Comparison of ENCODE assay signal across 14 cellular contexts in the genomic region with DNA sequence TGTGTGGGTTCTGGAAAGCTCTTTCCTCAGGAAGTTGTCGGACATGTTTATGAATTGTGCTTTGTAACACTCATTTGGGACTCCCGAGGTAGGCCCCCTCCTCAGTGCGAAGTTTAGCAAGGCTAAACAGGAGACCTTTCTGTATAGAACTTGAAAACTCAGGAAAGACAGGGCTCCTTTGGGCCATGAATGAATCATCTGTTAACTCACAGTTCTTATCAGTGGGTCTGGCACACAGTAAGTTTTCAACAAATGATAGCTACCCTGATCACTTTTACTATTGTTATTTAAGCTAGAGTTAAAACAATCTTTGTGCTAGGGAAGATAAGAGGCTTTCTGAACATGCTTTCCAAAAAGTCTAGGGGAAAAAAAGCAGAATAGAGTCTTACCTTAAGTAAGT.
DNase-seq lines count a peak whose midpoint lies in the region; ATAC-seq and TF ChIP-seq lines count a peak whose summit lies in the region.
"Had no signal": no experiment of that assay in that cellular context is flagged by ENCODE, and none has a peak within 500 bp of the region (broad histone marks: within the 10 kb centered on the region; RNA-seq: fewer than 3 reads in every experiment).

No MANE protein-coding gene starts in this region.

- intact Hi-C loops in MCF 10A (cut with micrococcal nuclease) = no loop called here

- H3K4me1 Mint-ChIP-seq in endodermal cell (peaks cover 13% of the 10 kb centered on the region), mesothelial cell of epicardium (peaks cover 39% of the 10 kb centered on the region), MCF 10A (ENCODE audit: insufficient read depth, unreplicated experiment) (no peaks in the 10 kb centered on the region)
- H3K4me1 Mint-ChIP-seq: B cell had no signal

- H3K27ac ChIP-seq in endodermal cell (ENCODE audit: low read depth, low read length) (peak overlapping the region; percentile 3), substantia nigra (ENCODE audit: low read depth, low read length, poor library complexity, severe bottlenecking) (no peak overlapping the region)

- no TSS peak for BruUV-seq in MCF 10A (replicated peaks; lab: Mats Ljungman, UMichigan)

- no peak for TF ChIP-seq CTCF in endodermal cell (conservative IDR thresholded peaks at IDR 0.05)
- no peak for TF ChIP-seq CTCF in mesothelial cell of epicardium (IDR thresholded peaks at IDR 0.05; ENCODE audit: unreplicated experiment)
- TF ChIP-seq CTCF in MCF 10A (IDR thresholded peaks at IDR 0.05; ENCODE audit: unreplicated experiment) = no peak

- peaks cover 4% of the 10 kb centered on the region for H3K4me1 ChIP-seq in endodermal cell (ENCODE audit: control insufficient read depth, insufficient read depth, low read length)

- no peaks in the 10 kb centered on the region for H3K9me3 ChIP-seq in endodermal cell (ENCODE audit: control insufficient read depth, low read length)

- POLR2A ChIA-PET in MCF 10A (lab: Yijun Ruan, JAX) = interaction anchor here (1.0 to 1.2 kb wide), 2 partner anchors 9 to 39 kb away, joined by 3 to 4 read pairs; no protein-coding TSS in a partner anchor

- CTCF ChIA-PET in MCF 10A (lab: Yijun Ruan, JAX) = no interaction called here

- no peaks in the 10 kb centered on the region for H3K27me3 Mint-ChIP-seq in endodermal cell (ENCODE audit: insufficient read depth)
- H3K27me3 Mint-ChIP-seq in mesothelial cell of epicardium (ENCODE audit: low read depth) = no peaks in the 10 kb centered on the region
- H3K27me3 Mint-ChIP-seq in MCF 10A (ENCODE audit: insufficient read depth, unreplicated experiment) = no peaks in the 10 kb centered on the region
- H3K27me3 Mint-ChIP-seq: B cell; CD4-positive, alpha-beta T cell had no signal

- no peak for ATAC-seq in HG02884 (IDR thresholded peaks at IDR 0.05; ENCODE audit: unreplicated experiment)
- ATAC-seq: GM12878 had no signal

- no peaks in the 10 kb centered on the region for H3K27me3 ChIP-seq in endodermal cell (ENCODE audit: control insufficient read depth, insufficient read depth, low read length, poor library complexity, severe bottlenecking)

- H3K4me3 Mint-ChIP-seq in endodermal cell (no peak overlapping the region), mesothelial cell of epicardium (no peak overlapping the region), MCF 10A (ENCODE audit: unreplicated experiment) (no peak overlapping the region)
- H3K4me3 Mint-ChIP-seq: B cell; CD4-positive, alpha-beta T cell; HFFc6 had no signal

- 83 to 89% methylated on average over 2 to 3 of the region's 3 CpGs for WGBS in endodermal cell (ENCODE audit: insufficient coverage in 1 of 2, insufficient read length in 1 of 2), 2 experiments

- H3K36me3 ChIP-seq in endodermal cell (ENCODE audit: control insufficient read depth, insufficient read depth, low read length) = no peaks in the 10 kb centered on the region

- H3K9me3 Mint-ChIP-seq in endodermal cell (no peaks in the 10 kb centered on the region), mesothelial cell of epicardium (peaks cover 14% of the 10 kb centered on the region), MCF 10A (ENCODE audit: unreplicated experiment) (no peaks in the 10 kb centered on the region)
- H3K9me3 Mint-ChIP-seq: HFFc6 had no signal

- peak overlapping the region; percentile 33 for H3K4me3 ChIP-seq in endodermal cell (ENCODE audit: low read length)
- H3K4me3 ChIP-seq: GM12878 had no signal

- DNase-seq in amniotic epithelial cell (ENCODE audit: low read depth) (peak; percentile 47), endodermal cell (no peak), mesothelial cell of epicardium (ENCODE audit: low spot score in 2 of 2, unreplicated experiment in 2 of 2) (no peak), nucleus accumbens (lab: John Stamatoyannopoulos, UW) (no peak), substantia nigra (lab: John Stamatoyannopoulos, UW) (no peak), MCF 10A (ENCODE audit: unreplicated experiment) (no peak)
- DNase-seq: C1 segment of cervical spinal cord; CD4-positive, alpha-beta T cell; DMS79; HCEC 1CT; HFFc6 had no signal

- no peaks in the 10 kb centered on the region for H3K36me3 Mint-ChIP-seq in endodermal cell (ENCODE audit: low read depth)
- H3K36me3 Mint-ChIP-seq in mesothelial cell of epicardium = peaks cover 10% of the 10 kb centered on the region
- H3K36me3 Mint-ChIP-seq in MCF 10A (ENCODE audit: insufficient read depth, unreplicated experiment) = no peaks in the 10 kb centered on the region

- H3K27ac Mint-ChIP-seq in endodermal cell (no peak overlapping the region), mesothelial cell of epicardium (peak overlapping the region; percentile 48), MCF 10A (ENCODE audit: low read depth, unreplicated experiment) (no peak overlapping the region)
- H3K27ac Mint-ChIP-seq: B cell; CD4-positive, alpha-beta T cell; HFFc6 had no signal

- no peak overlapping the region for H3K9ac ChIP-seq in endodermal cell (ENCODE audit: extremely low read depth, low read length, poor library complexity, severe bottlenecking)
